ENCODE assay signal across 16 cellular contexts in the genomic region with DNA sequence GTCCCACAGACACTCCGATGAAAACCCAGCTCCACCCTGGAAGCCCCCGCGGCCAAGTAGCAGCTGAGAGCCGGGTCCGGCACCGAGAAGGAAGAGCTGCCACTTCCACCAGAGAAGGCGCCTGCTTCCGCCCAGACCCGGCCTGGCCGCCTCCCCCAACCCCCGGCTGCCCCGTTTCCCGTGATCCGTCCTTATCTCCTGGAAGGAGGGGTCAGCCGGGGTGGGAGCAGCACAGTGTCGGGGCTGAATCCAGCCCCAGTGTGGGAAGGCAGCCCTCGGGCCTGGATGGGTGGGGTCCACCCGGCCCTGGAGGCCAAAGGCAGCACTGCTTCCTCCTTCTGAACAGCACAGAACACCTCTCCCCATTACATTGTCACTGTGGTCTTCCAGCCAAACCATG.
DNase-seq lines count a peak whose midpoint lies in the region; ATAC-seq, FAIRE-seq and TF ChIP-seq lines count a peak whose summit lies in the region.
"Had no signal": no experiment of that assay in that cellular context is flagged by ENCODE, and none has a peak within 500 bp of the region (broad histone marks: within the 10 kb centered on the region; RNA-seq: fewer than 3 reads in every experiment).

No MANE protein-coding gene starts in this region.

- no CpG with 5 or more reads among the region's 18 CpGs for WGBS in HepG2 (ENCODE audit: low lambda C conversion rate)

- peaks cover 21% of the 10 kb centered on the region for H3K4me1 ChIP-seq in astrocyte (ENCODE audit: insufficient read depth, low read length)
- no peaks in the 10 kb centered on the region for H3K4me1 ChIP-seq in HepG2 (ENCODE audit: insufficient read depth, low read length)
- peaks cover 0 to 84% (median 63%) of the 10 kb centered on the region in 4 donors for H3K4me1 ChIP-seq in tibial artery

- TF ChIP-seq CTCF in astrocyte (IDR thresholded peaks at IDR 0.05; ENCODE audit: insufficient read depth, low read depth, low read length) (no peak), HepG2 (CRISPR knock-in tag; IDR thresholded peaks at IDR 0.05) (no peak), tibial artery (IDR thresholded peaks at IDR 0.05) (peak in 1 of 2 experiments; percentile 6), foreskin fibroblast (IDR thresholded peaks at IDR 0.05; ENCODE audit: low read depth, low read length) (no peak)

- no peaks in the 10 kb centered on the region for H3K27me3 ChIP-seq in H7 (ENCODE audit: control insufficient read depth, insufficient read depth, low read length)
- no peaks in the 10 kb centered on the region for H3K27me3 ChIP-seq in astrocyte (ENCODE audit: insufficient read depth, low read length)
- peaks cover 23 to 49% of the 10 kb centered on the region in 2 experiments; a peak in 4 of 5 replicates for H3K27me3 ChIP-seq in HepG2 (ENCODE audit: control insufficient read depth in 1 of 2, insufficient read depth in 2 of 2, low read length in 2 of 2)
- H3K27me3 ChIP-seq in tibial artery, result no peaks in the 10 kb centered on the region
- H3K27me3 ChIP-seq: MG63 had no signal

- DNase-seq in H7 (peak; percentile 81), astrocyte (ENCODE audit: low read depth) (no peak), HepG2 (ENCODE audit: low spot score) (no peak), tibial artery (no peak), HT-29 (ENCODE audit: low spot score) (no peak), foreskin fibroblast (no peak), germinal center (ENCODE audit: low spot score) (no peak)
- DNase-seq: activated B cell treated with CpG ODN at 0.5 μM for 24 hours; activated effector memory CD4-positive, alpha-beta T cell treated with Interleukin-2 at 50 U/mL for 16 hours; cortex of kidney; DMS79 treated with DMSO at 0.1 percent for 48 hours; MG63; naive thymus-derived CD4-positive, alpha-beta T cell; NCI-H774; psoas muscle had no signal

- H3K36me3 Mint-ChIP-seq in astrocyte (ENCODE audit: low read depth, unreplicated experiment), result no peaks in the 10 kb centered on the region
- H3K36me3 Mint-ChIP-seq: naive thymus-derived CD4-positive, alpha-beta T cell had no signal

- no peaks in the 10 kb centered on the region for H3K9me3 ChIP-seq in astrocyte (ENCODE audit: insufficient read depth, low read depth, low read length)
- H3K9me3 ChIP-seq in HepG2 (ENCODE audit: low read length), result no peaks in the 10 kb centered on the region
- H3K9me3 ChIP-seq in tibial artery, result no peaks in the 10 kb centered on the region
- H3K9me3 ChIP-seq: MG63, psoas muscle had no signal

- H3K4me3 ChIP-seq in H7 (ENCODE audit: insufficient read depth, low read depth, low read length), result no peak overlapping the region
- H3K4me3 ChIP-seq in astrocyte (ENCODE audit: insufficient read depth, low read depth, low read length), result no peak overlapping the region
- no peak overlapping the region for H3K4me3 ChIP-seq in HepG2 (replicated peaks in 1 of 3; ENCODE audit: insufficient read depth in 1 of 3, low read depth in 2 of 3, low read length in 3 of 3)
- H3K4me3 ChIP-seq in tibial artery, result no peak overlapping the region
- H3K4me3 ChIP-seq in foreskin fibroblast (ENCODE audit: low read depth in 1 of 2, low read length in 2 of 2), result no peak overlapping the region
- H3K4me3 ChIP-seq: MG63, psoas muscle had no signal

- H3K79me2 ChIP-seq in astrocyte (ENCODE audit: insufficient read depth, low read length) (no peaks in the 10 kb centered on the region), HepG2 (ENCODE audit: insufficient read depth, low read length) (no peaks in the 10 kb centered on the region)

- H4K20me1 ChIP-seq in astrocyte (ENCODE audit: insufficient read depth, low read length) (no peaks in the 10 kb centered on the region), HepG2 (ENCODE audit: insufficient read depth, low read length) (peaks cover 6% of the 10 kb centered on the region; the same call in 1 of the 2 replicates)

- H2AFZ ChIP-seq in astrocyte (ENCODE audit: low read depth, low read length), result no peak overlapping the region
- no peak overlapping the region for H2AFZ ChIP-seq in HepG2 (ENCODE audit: low read length)

- in situ Hi-C loops in HepG2 (cut with HindIII; ENCODE audit: extremely low pct_ligation_motif_present, low pct_unique_long_range_greater_than_20kb), result no loop called here

- H3K36me3 ChIP-seq in H7 (replicated peaks; ENCODE audit: control insufficient read depth, insufficient read depth, low read length) (no peaks in the 10 kb centered on the region), astrocyte (ENCODE audit: insufficient read depth, low read length) (no peaks in the 10 kb centered on the region), HepG2 (replicated peaks in 1 of 2; ENCODE audit: control insufficient read depth in 1 of 2, insufficient read depth in 2 of 2, low read length in 2 of 2) (no peaks in the 10 kb centered on the region), tibial artery (no peaks in the 10 kb centered on the region)

- no TSS peak for BruUV-seq in HepG2 (replicated peaks; lab: Mats Ljungman, UMichigan)

- H3K27ac Mint-ChIP-seq in astrocyte (ENCODE audit: unreplicated experiment), result no peak overlapping the region
- H3K27ac Mint-ChIP-seq: activated B cell treated with CpG ODN at 0.5 μM for 24 hours; naive thymus-derived CD4-positive, alpha-beta T cell had no signal

- TF ChIP-seq EP300 in HepG2 (IDR thresholded peaks at IDR 0.05; ENCODE audit: low read depth in 2 of 2, low read length in 2 of 2) (no peak), HepG2 (CRISPR knock-in tag; IDR thresholded peaks at IDR 0.05; ENCODE audit: borderline replicate concordance) (no peak)

- no peak overlapping the region for H3K4me3 Mint-ChIP-seq in astrocyte (ENCODE audit: unreplicated experiment)
- H3K4me3 Mint-ChIP-seq: activated B cell treated with CpG ODN at 0.5 μM for 24 hours; naive thymus-derived CD4-positive, alpha-beta T cell had no signal

- POLR2A ChIA-PET in HepG2 (lab: Yijun Ruan, JAX), result no interaction called here

- peaks cover 5% of the 10 kb centered on the region for H3K4me1 Mint-ChIP-seq in astrocyte (ENCODE audit: low read depth, unreplicated experiment)

- CTCF ChIA-PET in HepG2 (lab: Yijun Ruan, JAX; ENCODE audit: low intra/inter-chr PET ratio, low total read pairs), result no interaction called here

- H3K9ac ChIP-seq in astrocyte (ENCODE audit: low read length) (peak overlapping the region; percentile 69), HepG2 (ENCODE audit: insufficient read depth, low read depth, low read length) (no peak overlapping the region)

- TF ChIP-seq POLR2A in HepG2 (IDR thresholded peaks at IDR 0.05; ENCODE audit: insufficient read depth in 1 of 2, low read depth in 2 of 2, low read length in 2 of 2), result no peak

- H3K9me3 Mint-ChIP-seq in astrocyte (ENCODE audit: unreplicated experiment), result no peaks in the 10 kb centered on the region
- H3K9me3 Mint-ChIP-seq: activated B cell treated with CpG ODN at 0.5 μM for 24 hours; naive thymus-derived CD4-positive, alpha-beta T cell had no signal

- no peak for ATAC-seq in HepG2
- no peak for ATAC-seq in HG02623 (IDR thresholded peaks at IDR 0.05; ENCODE audit: unreplicated experiment)
- ATAC-seq: naive thymus-derived CD4-positive, alpha-beta T cell; psoas muscle had no signal

- peaks cover 6% of the 10 kb centered on the region for H3K27me3 Mint-ChIP-seq in astrocyte (ENCODE audit: low read depth, unreplicated experiment)
- H3K27me3 Mint-ChIP-seq: naive thymus-derived CD4-positive, alpha-beta T cell had no signal

- intact Hi-C loops in HepG2 (cut with micrococcal nuclease; ENCODE audit: unreplicated experiment), result no loop called here
- intact Hi-C loops in tibial artery (cut with DNase I; ENCODE audit: low total_unique reads), result no loop called here

- H3K4me2 ChIP-seq in astrocyte (ENCODE audit: low read length), result no peak overlapping the region
- no peak overlapping the region for H3K4me2 ChIP-seq in HepG2 (ENCODE audit: low read depth, low read length)

- H3K27ac ChIP-seq in astrocyte (ENCODE audit: low read depth, low read length) (no peak overlapping the region), HepG2 (ENCODE audit: extremely low read length, insufficient read depth, low read length) (no peak overlapping the region), tibial artery (peak overlapping the region; percentile 88)

- TF ChIP-seq RAD21 in HepG2 (CRISPR knock-in tag; IDR thresholded peaks at IDR 0.05), result no peak

- no peak for FAIRE-seq in astrocyte (lab: Jason Lieb, UNC)
- no peak for FAIRE-seq in HepG2 (lab: Jason Lieb, UNC)

TF ChIP-seq in HepG2, 621 proteins besides CTCF, POLR2A, EP300 and RAD21:
- TF ChIP-seq RBM22 (optimal IDR thresholded peaks at IDR 0.05; ENCODE audit: low read length) (peak; percentile 32), RBFOX2 (IDR thresholded peaks at IDR 0.05; ENCODE audit: low read depth, low read length) (peak; percentile 46; the same call in 1 of the 2 replicates), RBM39 (IDR thresholded peaks at IDR 0.05; ENCODE audit: low read depth, low read length, poor library complexity, severe bottlenecking) (peak; percentile 13), EZH2 (conservative IDR thresholded peaks at IDR 0.05; ENCODE audit: low read depth, low read length) (no peak), ZNF550 (CRISPR knock-in tag; IDR thresholded peaks at IDR 0.05; ENCODE audit: borderline replicate concordance) (no peak), AGO1 (IDR thresholded peaks at IDR 0.05; ENCODE audit: low read depth, low read length, poor library complexity, severe bottlenecking) (peak; percentile 91), AGO2 (optimal IDR thresholded peaks at IDR 0.05; ENCODE audit: low read depth, low read length) (peak; percentile 75)

Comparison
In these comparisons a context has a peak if more than half of its experiments do, and no peak if none do; other contexts are left out.
1. H3K27ac ChIP-seq: peak in tibial artery (2 of 2); none in astrocyte (single experiment) and HepG2 (single experiment).